ENCODE assay signal across 1 cellular context in the genomic region with DNA sequence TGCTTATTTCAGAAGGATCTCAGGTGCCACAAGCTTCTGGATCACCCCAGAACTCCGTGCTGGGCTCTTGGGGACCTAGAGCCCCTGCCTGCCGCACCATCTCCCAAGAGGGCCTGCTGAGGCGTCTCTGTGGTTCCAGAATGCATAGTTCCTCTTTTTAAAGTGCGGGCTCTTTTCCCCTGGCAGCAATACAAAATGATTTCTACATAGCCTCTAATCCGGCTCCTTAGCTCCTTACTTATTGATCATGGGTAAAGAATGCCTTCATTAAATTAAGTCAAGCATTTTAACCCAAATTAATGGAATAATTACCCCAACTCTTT.
TF ChIP-seq lines count a peak whose summit lies in the region.

No MANE protein-coding gene starts in this region.

TF ChIP-seq in GM12878, 131 proteins besides CTCF, POLR2A, EP300 and RAD21:
- TF ChIP-seq MEF2B (IDR thresholded peaks at IDR 0.05; ENCODE audit: partially characterized antibody, poor library complexity, severe bottlenecking) (peak; percentile 69), ZNF24 (IDR thresholded peaks at IDR 0.05) (no peak), POU2F2 (IDR thresholded peaks at IDR 0.05; ENCODE audit: borderline replicate concordance, low read depth, low read length) (no peak), ZNF207 (IDR thresholded peaks at IDR 0.05; ENCODE audit: borderline replicate concordance) (no peak), SREBF2 (IDR thresholded peaks at IDR 0.05; ENCODE audit: low read length) (no peak)
